Comparison of ENCODE assay signal across 9 cellular contexts in genomic region chrX:125205918-125206665, GRCh38.
A peak's percentile ranks its signal among the peaks of the same experiment; 100 is the strongest.
DNase-seq lines count a peak whose midpoint lies in the region; ATAC-seq and TF ChIP-seq lines count a peak whose summit lies in the region.
"Had no signal": no experiment of that assay in that cellular context is flagged by ENCODE, and none has a peak within 500 bp of the region (broad histone marks: within the 10 kb centered on the region; RNA-seq: fewer than 3 reads in every experiment).

No MANE protein-coding gene starts in this region.

- H3K4me1 ChIP-seq in hepatocyte (ENCODE audit: insufficient read depth) = no peaks in the 10 kb centered on the region
- peaks cover 0 to 31% (median 15%) of the 10 kb centered on the region in 6 donors for H3K4me1 ChIP-seq in spleen

- no peak for ATAC-seq in T-helper 17 cell
- ATAC-seq in HG03342 (IDR thresholded peaks at IDR 0.05; ENCODE audit: unreplicated experiment) = no peak
- no peak for ATAC-seq in HG02571 (IDR thresholded peaks at IDR 0.05; ENCODE audit: unreplicated experiment)

- H3K27me3 ChIP-seq in hepatocyte = peaks cover 17% of the 10 kb centered on the region
- H3K27me3 ChIP-seq in spleen (replicated peaks in 1 of 7) = peaks cover 0 to 48% (median 27%) of the 10 kb centered on the region in 7 donors

- peak overlapping the region; percentile 84 for H3K27ac ChIP-seq in hepatocyte
- peak overlapping the region in 2 of 8 donors; percentile 13 to 82 for H3K27ac ChIP-seq in spleen

- H3K4me2 ChIP-seq in hepatocyte = peak overlapping the region; percentile 87

- H3K4me1 Mint-ChIP-seq in T-helper 17 cell = peaks cover 14% of the 10 kb centered on the region

- no peaks in the 10 kb centered on the region for H3K36me3 ChIP-seq in hepatocyte (replicated peaks; ENCODE audit: insufficient read depth, low read depth)
- H3K36me3 ChIP-seq in spleen = no peaks in the 10 kb centered on the region

- WGBS in hepatocyte (ENCODE audit: low lambda C conversion rate, missing lambda C conversion rate) = 38% methylated on average over 25 of the region's 25 CpGs
- 11 to 47% (median 15%) methylated on average over 24 to 25 of the region's 25 CpGs for WGBS in spleen, 5 donors

- H3K9me3 ChIP-seq in T-helper 17 cell (ENCODE audit: control insufficient read depth, low read length, poor library complexity, severe bottlenecking) = no peaks in the 10 kb centered on the region
- no peaks in the 10 kb centered on the region for H3K9me3 ChIP-seq in hepatocyte (ENCODE audit: low read depth)
- H3K9me3 ChIP-seq in spleen = no peaks in the 10 kb centered on the region

- H3K4me3 ChIP-seq in hepatocyte = peak overlapping the region; percentile 45
- peak overlapping the region in 6 of 8 donors; percentile 20 to 65 (median 37) for H3K4me3 ChIP-seq in spleen
- no peak overlapping the region for H3K4me3 ChIP-seq in foreskin fibroblast (ENCODE audit: low read depth in 1 of 2, low read length in 2 of 2)

- TF ChIP-seq CTCF in hepatocyte (IDR thresholded peaks at IDR 0.05; ENCODE audit: poor library complexity) (no peak), spleen (IDR thresholded peaks at IDR 0.05 in 8 of 11, conservative IDR thresholded peaks at IDR 0.05 in 3 of 11) (no peak), foreskin fibroblast (IDR thresholded peaks at IDR 0.05; ENCODE audit: low read depth, low read length) (no peak)

- DNase-seq in NCI-H1092 treated with DMSO at 0.1 percent for 48 hours (lab: John Stamatoyannopoulos, UW) = peak; percentile 46
- no peak for DNase-seq in NCI-H1092 (lab: John Stamatoyannopoulos, UW)
- no peak for DNase-seq in T-helper 17 cell
- DNase-seq in hepatocyte (ENCODE audit: low spot score) = peak; percentile 41
- DNase-seq in spleen = peak; percentile 66
- no peak for DNase-seq in foreskin fibroblast
- DNase-seq: activated naive CD4-positive, alpha-beta T cell had no signal

- no peaks in the 10 kb centered on the region for H4K20me1 ChIP-seq in hepatocyte (ENCODE audit: insufficient read depth, poor library complexity, severe bottlenecking)

- H2AFZ ChIP-seq in hepatocyte = peak overlapping the region; percentile 90

- H3K36me3 Mint-ChIP-seq in T-helper 17 cell (ENCODE audit: low read depth) = no peaks in the 10 kb centered on the region

- peak overlapping the region; percentile 89 for H3K4me3 Mint-ChIP-seq in T-helper 17 cell

- no peaks in the 10 kb centered on the region for H3K9me2 ChIP-seq in hepatocyte (replicated peaks; ENCODE audit: insufficient read depth)

- H3K27me3 Mint-ChIP-seq in T-helper 17 cell = peaks cover 35% of the 10 kb centered on the region

- H3K79me2 ChIP-seq in hepatocyte = no peaks in the 10 kb centered on the region

- no peak overlapping the region for H3K27ac Mint-ChIP-seq in T-helper 17 cell

- intact Hi-C loops in spleen (cut with DNase I; ENCODE audit: low total_unique reads) = no loop called here

- TF ChIP-seq POLR2A in spleen (IDR thresholded peaks at IDR 0.05) = no peak

Comparison
In these comparisons a context has a peak if more than half of its experiments do, and no peak if none do; other contexts are left out.
1. DNase-seq: peak in NCI-H1092 treated with DMSO at 0.1 percent for 48 hours (single experiment), hepatocyte (single experiment) and spleen (single experiment); none in NCI-H1092 (single experiment), T-helper 17 cell (0 of 3) and foreskin fibroblast (0 of 2).
2. H3K4me3 ChIP-seq: peak in hepatocyte (single experiment) and spleen (6 of 8); none in foreskin fibroblast (0 of 2).